In genomic region chr10:80289451-80290287, GRCh38 we compare ENCODE assay signal across 11 cellular contexts. TPM values are rescaled to one million over a fixed set of nuclear protein-coding genes. Genes with fewer than 3 reads are reported as not detected.
A peak's percentile ranks its signal among the peaks of the same experiment; 100 is the strongest.
DNase-seq lines count a peak whose midpoint lies in the region; ATAC-seq and TF ChIP-seq lines count a peak whose summit lies in the region.
"Had no signal": no experiment of that assay in that cellular context is flagged by ENCODE, and none has a peak within 500 bp of the region (broad histone marks: within the 10 kb centered on the region; RNA-seq: fewer than 3 reads in every experiment).

Gene MAT1A, minus strand, starts transcription at chr10:80289658. Its CDS starts 235 bp downstream, at chr10:80289423.

- H3K4me3 Mint-ChIP-seq in type B pancreatic cell, result peak within 1 kb of the TSS; percentile 8
- no peak within 1 kb of the TSS for H3K4me3 Mint-ChIP-seq in activated naive CD4-positive, alpha-beta T cell treated with anti-CD3 and anti-CD28 coated beads for 36 hours
- H3K4me3 Mint-ChIP-seq: neural crest cell had no signal

- TF ChIP-seq CTCF in type B pancreatic cell (conservative IDR thresholded peaks at IDR 0.05), result no peak

- peaks cover 3% of the 10 kb centered on the region for H3K4me1 Mint-ChIP-seq in type B pancreatic cell (ENCODE audit: unreplicated experiment)
- H3K4me1 Mint-ChIP-seq in activated naive CD4-positive, alpha-beta T cell treated with anti-CD3 and anti-CD28 coated beads for 36 hours (ENCODE audit: low read depth), result no peaks in the 10 kb centered on the region

- peak; percentile 34 to 47 for ATAC-seq in left cardiac atrium
- ATAC-seq: activated naive CD4-positive, alpha-beta T cell treated with anti-CD3 and anti-CD28 coated beads, Interleukin-2, amount 50 U/mL, for 72 hours had no signal

- intact Hi-C loops in left cardiac atrium (cut with DNase I), result no loop called here
- intact Hi-C loops in activated naive CD4-positive, alpha-beta T cell treated with anti-CD3 and anti-CD28 coated beads for 36 hours (cut with micrococcal nuclease), result no loop called here

- DNase-seq in NCI-H82 (lab: John Stamatoyannopoulos, UW) (peak; percentile 15), NCI-H82 treated with DMSO at 0.1 percent for 48 hours (lab: John Stamatoyannopoulos, UW; ENCODE audit: unreplicated experiment) (no peak), NCI-H748 (lab: John Stamatoyannopoulos, UW; ENCODE audit: unreplicated experiment) (peak; percentile 57), left cardiac atrium (no peak), type B pancreatic cell (ENCODE audit: extremely low spot score, unreplicated experiment) (no peak), NCI-H1417 treated with DMSO at 0.1 percent for 48 hours (lab: John Stamatoyannopoulos, UW) (no peak), Kasumi-1 (lab: John Stamatoyannopoulos, UW) (no peak)
- DNase-seq in activated naive CD4-positive, alpha-beta T cell treated with anti-CD3 and anti-CD28 coated beads for 36 hours, result no peak
- DNase-seq: MG63 had no signal

- H3K27ac Mint-ChIP-seq in type B pancreatic cell, result no peak within 1 kb of the TSS
- no peak within 1 kb of the TSS for H3K27ac Mint-ChIP-seq in activated naive CD4-positive, alpha-beta T cell treated with anti-CD3 and anti-CD28 coated beads for 36 hours
- H3K27ac Mint-ChIP-seq: activated naive CD4-positive, alpha-beta T cell treated with anti-CD3 and anti-CD28 coated beads, Interleukin-2, amount 50 U/mL, for 72 hours had no signal

- no peaks in the 10 kb centered on the region for H3K9me3 Mint-ChIP-seq in type B pancreatic cell
- H3K9me3 Mint-ChIP-seq in activated naive CD4-positive, alpha-beta T cell treated with anti-CD3 and anti-CD28 coated beads for 36 hours, result no peaks in the 10 kb centered on the region
- H3K9me3 Mint-ChIP-seq: activated naive CD4-positive, alpha-beta T cell treated with anti-CD3 and anti-CD28 coated beads, Interleukin-2, amount 50 U/mL, for 72 hours; neural crest cell had no signal

- CTCF ChIA-PET in activated naive CD4-positive, alpha-beta T cell treated with anti-CD3 and anti-CD28 coated beads for 36 hours (lab: Charles Lee), result no interaction called here

- peaks cover 14% of the 10 kb centered on the region for H3K27me3 Mint-ChIP-seq in type B pancreatic cell
- H3K27me3 Mint-ChIP-seq in activated naive CD4-positive, alpha-beta T cell treated with anti-CD3 and anti-CD28 coated beads for 36 hours (ENCODE audit: low read depth), result peaks cover 21% of the 10 kb centered on the region

- H3K36me3 Mint-ChIP-seq in type B pancreatic cell, result no peaks in the 10 kb centered on the region
- H3K36me3 Mint-ChIP-seq in activated naive CD4-positive, alpha-beta T cell treated with anti-CD3 and anti-CD28 coated beads for 36 hours (ENCODE audit: low read depth), result no peaks in the 10 kb centered on the region
- H3K36me3 Mint-ChIP-seq: activated naive CD4-positive, alpha-beta T cell treated with anti-CD3 and anti-CD28 coated beads, Interleukin-2, amount 50 U/mL, for 72 hours had no signal

RNA-seq across cellular contexts. Expression of gene MAT1A, which starts in this region (rescaled TPM):
- under 1 TPM; 0.10 to 0.21 TPM for total RNA-seq in left cardiac atrium
- 0.12 and 0.63 TPM in 2 replicates for total RNA-seq in type B pancreatic cell (ENCODE audit: low replicate concordance)
- not detected for total RNA-seq in activated naive CD4-positive, alpha-beta T cell treated with anti-CD3 and anti-CD28 coated beads for 36 hours
- total RNA-seq: activated naive CD4-positive, alpha-beta T cell treated with anti-CD3 and anti-CD28 coated beads, Interleukin-2, amount 50 U/mL, for 72 hours; neural crest cell had no signal

Comparison
In these comparisons a context has a peak if more than half of its experiments do, and no peak if none do; other contexts are left out.
1. DNase-seq: peak in NCI-H82 (single experiment) and NCI-H748 (single experiment); none in NCI-H82 treated with DMSO at 0.1 percent for 48 hours (single experiment), left cardiac atrium (single experiment), type B pancreatic cell (single experiment), NCI-H1417 treated with DMSO at 0.1 percent for 48 hours (single experiment), Kasumi-1 (0 of 2) and activated naive CD4-positive, alpha-beta T cell treated with anti-CD3 and anti-CD28 coated beads for 36 hours (single experiment).
2. Peak in ATAC-seq in left cardiac atrium; RNA of the gene not detected or under 1 TPM.